ENCODE assay signal across 8 cellular contexts in the genomic region with DNA sequence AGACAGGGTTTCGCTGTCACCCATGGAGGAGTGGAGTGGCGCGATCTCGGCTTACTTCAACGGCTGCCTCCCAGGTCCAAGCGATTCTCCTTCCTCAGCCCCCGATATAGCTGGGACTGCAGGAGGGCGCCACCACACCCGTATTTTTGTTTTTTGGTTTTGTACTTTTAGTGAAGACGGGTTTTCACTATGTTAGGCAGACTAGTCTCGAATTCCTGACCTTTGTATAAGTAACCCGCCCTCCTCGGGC.
DNase-seq lines count a peak whose midpoint lies in the region; ATAC-seq and TF ChIP-seq lines count a peak whose summit lies in the region.

No MANE protein-coding gene starts in this region.

- H3K27me3 ChIP-seq in psoas muscle (ENCODE audit: insufficient read depth in 3 of 3, low read length in 2 of 3) = peaks cover 0 to 91% (median 34%) of the 10 kb centered on the region in 3 donors

- ATAC-seq in HG02852 (IDR thresholded peaks at IDR 0.05; ENCODE audit: unreplicated experiment) (peak; percentile 18), psoas muscle (peak in 2 of 4 donors; percentile 10 to 13)

- no peaks in the 10 kb centered on the region for H3K36me3 ChIP-seq in SK-N-MC (ENCODE audit: insufficient read depth, low read length)
- H3K36me3 ChIP-seq in psoas muscle (ENCODE audit: insufficient read depth in 1 of 2, low read depth in 1 of 2) = no peaks in the 10 kb centered on the region

- H3K27ac ChIP-seq in SK-N-MC (peak overlapping the region; percentile 87), psoas muscle (no peak overlapping the region)

- no peaks in the 10 kb centered on the region for H3K4me1 ChIP-seq in psoas muscle

- H3K4me3 ChIP-seq in SK-N-MC = peak overlapping the region; percentile 78
- H3K4me3 ChIP-seq in fibroblast of the aortic adventitia (ENCODE audit: low read depth, low read length) = peak overlapping the region; percentile 69
- peak overlapping the region; percentile 54 for H3K4me3 ChIP-seq in psoas muscle

- H3K9ac ChIP-seq in SK-N-MC (ENCODE audit: insufficient read length) = peak overlapping the region; percentile 76

- intact Hi-C loops in psoas muscle (cut with DNase I) = no loop called here

- peak; percentile 33 for DNase-seq in activated CD4-positive, alpha-beta T cell treated with anti-CD3 and anti-CD28 coated beads, Interleukin-2, amount 50 U/mL, for 1 hour
- DNase-seq in activated CD4-positive, alpha-beta T cell treated with anti-CD3 and anti-CD28 coated beads for 48 hours = no peak
- DNase-seq in SK-N-MC (ENCODE audit: low read depth, low spot score) = no peak
- DNase-seq in fibroblast of the aortic adventitia (ENCODE audit: low read depth) = no peak
- no peak for DNase-seq in psoas muscle
- DNase-seq in superior temporal gyrus (ENCODE audit: extremely low spot score) = no peak
- DNase-seq in COLO668 (lab: John Stamatoyannopoulos, UW; ENCODE audit: unreplicated experiment) = no peak

- H3K9me3 ChIP-seq in SK-N-MC (ENCODE audit: low read depth, low read length) = no peaks in the 10 kb centered on the region
- no peaks in the 10 kb centered on the region for H3K9me3 ChIP-seq in psoas muscle

- TF ChIP-seq CTCF in fibroblast of the aortic adventitia (IDR thresholded peaks at IDR 0.05; ENCODE audit: insufficient read depth, low read length) (no peak), psoas muscle (IDR thresholded peaks at IDR 0.05) (no peak)

- WGBS in psoas muscle, 3 donors = 1 to 2% (median 1%) methylated on average over 13 of the region's 13 CpGs
